Comparison of ENCODE assay signal across 26 cellular contexts in genomic region chr12:41891226-41891625, GRCh38.
"Had no signal": no experiment of that assay in that cellular context is flagged by ENCODE, and none has a peak within 500 bp of the region (broad histone marks: within the 10 kb centered on the region; RNA-seq: fewer than 3 reads in every experiment).

No MANE protein-coding gene starts in this region.

- ATAC-seq: stimulated activated effector memory CD8-positive, alpha-beta T cell treated with anti-CD3 and anti-CD28 coated beads, Interleukin-12 subunit alpha, Interleukin-12 subunit beta, amount 100 ng/mL, for 72 hours; stimulated activated memory B cell treated with anti-CD40 and anti-IgM and Interleukin-4, amounts not matched to agents 10 μg/mL and 1 μg/mL and 100 μg/mL, for 72 hours; stimulated activated naive B cell treated with anti-CD40 and anti-IgM and Interleukin-4, amounts not matched to agents 10 μg/mL and 1 μg/mL and 100 μg/mL, for 72 hours; stimulated activated naive CD8-positive, alpha-beta T cell treated with anti-CD3 and anti-CD28 coated beads, Interleukin-15, amount 100 ng/mL, for 72 hours; stimulated activated naive CD8-positive, alpha-beta T cell treated with anti-CD3 and anti-CD28 coated beads, Interleukin-15, Interleukin-2, amounts not matched to agents 100 U/mL and 50 U/mL, for 24 hours; upper lobe of right lung had no signal

- H3K4me3 ChIP-seq: stomach, suprapubic skin, testis, thoracic aorta, thyroid gland, tibial artery, tibial nerve, transverse colon, upper lobe of left lung, upper lobe of right lung, uterus, vagina had no signal

- H3K9me3 ChIP-seq: suprapubic skin, testis, thoracic aorta, thyroid gland, tibial artery, tibial nerve, transverse colon, upper lobe of left lung, upper lobe of right lung, uterus, vagina had no signal

- H3K27me3 ChIP-seq: stomach, suprapubic skin, testis, thyroid gland, tibial artery, tibial nerve, transverse colon, upper lobe of left lung, upper lobe of right lung, uterus, vagina had no signal

- H3K27ac ChIP-seq: stomach, suprapubic skin, testis, thoracic aorta, thyroid gland, tibial artery, tibial nerve, transverse colon, upper lobe of left lung, upper lobe of right lung, uterus, vagina had no signal

- DNase-seq: stimulated activated CD4-positive, alpha-beta T cell treated with anti-CD3 and anti-CD28 coated beads, Interleukin-2, amount 100 ng/mL, for 48 hours; stimulated activated CD4-positive, alpha-beta T cell treated with anti-CD3 and anti-CD28 coated beads, Interleukin-4, amount 100 ng/mL, for 1 hour; stimulated activated CD4-positive, alpha-beta T cell treated with anti-CD3 and anti-CD28 coated beads, Interleukin-4, amount 100 ng/mL, for 24 hours; stimulated activated CD4-positive, alpha-beta T cell treated with anti-CD3 and anti-CD28 coated beads, Interleukin-4, amount 100 ng/mL, for 4 hours; stimulated activated CD8-positive, alpha-beta memory T cell treated with anti-CD3 and anti-CD28 coated beads, Interleukin-4, amount 100 ng/mL, for 48 hours; stimulated activated naive B cell treated with anti-CD40 and anti-IgM and Interleukin-4, amounts not matched to agents 10 μg/mL and 1 μg/mL and 100 μg/mL, for 72 hours; stimulated activated naive CD4-positive, alpha-beta T cell; stimulated activated naive CD4-positive, alpha-beta T cell treated with Interleukin-2 at 50 U/mL for 16 hours; stimulated activated naive CD8-positive, alpha-beta T cell treated with anti-CD3 and anti-CD28 coated beads, Interleukin-15, amount 100 ng/mL, for 72 hours; stimulated activated naive CD8-positive, alpha-beta T cell treated with anti-CD3 and anti-CD28 coated beads, Interleukin-15, Interleukin-2, amounts not matched to agents 100 U/mL and 50 U/mL, for 24 hours; stomach; substantia nigra; testis; thyroid gland; tibial artery; transverse colon; trophoblast cell; upper lobe of left lung; upper lobe of right lung; uterus had no signal

- H3K36me3 ChIP-seq: stomach, suprapubic skin, thoracic aorta, thyroid gland, tibial artery, tibial nerve, transverse colon, upper lobe of left lung, upper lobe of right lung, uterus, vagina had no signal

- H3K4me1 ChIP-seq: stomach, suprapubic skin, testis, thyroid gland, tibial artery, tibial nerve, transverse colon, upper lobe of left lung, upper lobe of right lung, uterus, vagina had no signal
